In the genomic region with DNA sequence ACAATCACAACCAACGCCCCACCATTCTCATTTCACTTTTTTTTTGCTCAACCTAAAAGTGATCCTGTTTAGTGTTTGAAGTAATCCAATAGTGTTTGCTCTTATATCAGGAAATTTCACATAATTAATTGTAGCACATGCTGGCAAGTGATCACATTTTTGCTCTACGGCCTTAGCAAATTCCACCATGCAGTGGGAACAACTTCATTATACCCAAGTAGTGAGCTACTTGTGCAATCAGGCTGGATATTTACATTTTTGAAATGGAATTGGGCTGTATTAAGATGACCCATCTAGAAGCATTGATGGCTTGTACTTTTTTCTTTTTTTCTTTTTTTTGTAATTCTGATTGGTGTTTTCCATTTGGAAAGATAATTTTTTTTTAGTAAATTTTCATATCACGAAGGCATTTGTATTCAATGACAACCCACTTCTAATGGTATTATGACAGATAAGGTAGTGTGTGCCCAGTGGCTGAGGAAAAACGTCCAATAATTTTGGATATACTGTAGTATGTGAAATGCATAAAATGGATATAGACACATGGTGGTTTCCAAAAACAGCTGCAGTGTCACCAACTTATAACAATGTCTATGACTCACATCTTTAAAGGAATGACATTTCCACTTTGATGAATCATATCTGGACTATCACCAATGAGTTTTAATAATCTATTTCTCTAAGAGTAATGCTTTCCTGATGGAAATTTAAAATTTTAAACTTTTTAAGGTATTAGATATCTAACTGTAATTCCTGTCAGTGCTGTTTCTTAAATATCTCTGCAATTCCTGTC, we compare ENCODE assay signal across 18 cellular contexts.
DNase-seq lines count a peak whose midpoint lies in the region; ATAC-seq and TF ChIP-seq lines count a peak whose summit lies in the region.
"Had no signal": no experiment of that assay in that cellular context is flagged by ENCODE, and none has a peak within 500 bp of the region (broad histone marks: within the 10 kb centered on the region; RNA-seq: fewer than 3 reads in every experiment).

No MANE protein-coding gene starts in this region.

- TF ChIP-seq POLR2A in esophagus squamous epithelium (IDR thresholded peaks at IDR 0.05) = no peak

- intact Hi-C loops in esophagus squamous epithelium (cut with DNase I) = no loop called here
- intact Hi-C loops in psoas muscle (cut with DNase I) = no loop called here

- peaks cover 0 to 8% (median 7%) of the 10 kb centered on the region in 3 donors for H3K4me1 ChIP-seq in esophagus squamous epithelium
- peaks cover 27% of the 10 kb centered on the region for H3K4me1 ChIP-seq in psoas muscle

- H3K36me3 ChIP-seq in esophagus squamous epithelium (no peaks in the 10 kb centered on the region), psoas muscle (ENCODE audit: insufficient read depth in 1 of 2, low read depth in 1 of 2) (no peaks in the 10 kb centered on the region)

- DNase-seq in EL (peak; percentile 66), RPMI7951 (ENCODE audit: low read depth) (peak; percentile 79), esophagus squamous epithelium (lab: John Stamatoyannopoulos, UW) (no peak), psoas muscle (no peak), MV-4-11 (lab: John Stamatoyannopoulos, UW) (no peak), hypothalamus (lab: John Stamatoyannopoulos, UW) (no peak), SHP77 treated with DMSO at 0.1 percent for 48 hours (lab: John Stamatoyannopoulos, UW) (no peak)
- DNase-seq: activated gamma-delta T cell, aorta, C1 segment of cervical spinal cord, DMS153, NCI-H2081 treated with DMSO at 0.1 percent for 48 hours, NCI-H69, nephron progenitor cell, retina, T-cell, testis had no signal

- TF ChIP-seq CTCF in esophagus squamous epithelium (IDR thresholded peaks at IDR 0.05) (no peak), psoas muscle (IDR thresholded peaks at IDR 0.05) (no peak)

- no peak overlapping the region for H3K4me3 ChIP-seq in esophagus squamous epithelium
- H3K4me3 ChIP-seq in psoas muscle = no peak overlapping the region
- H3K4me3 ChIP-seq: testis had no signal

- ATAC-seq in psoas muscle (peak in 2 of 4 donors; percentile 40 to 53), GM18868 (IDR thresholded peaks at IDR 0.05; ENCODE audit: unreplicated experiment) (no peak)
- ATAC-seq: T-cell had no signal

- H3K27ac ChIP-seq in esophagus squamous epithelium (peak overlapping the region in 3 of 4 donors; percentile 10 to 63 (median 50)), psoas muscle (peak overlapping the region; percentile 21)
- H3K27ac ChIP-seq: testis had no signal

- H3K27me3 ChIP-seq in esophagus squamous epithelium (peaks cover 0 to 21% (median 0%) of the 10 kb centered on the region in 4 donors), psoas muscle (ENCODE audit: insufficient read depth in 3 of 3, low read length in 2 of 3) (no peaks in the 10 kb centered on the region)
- H3K27me3 ChIP-seq: testis had no signal

- WGBS in esophagus squamous epithelium, 2 donors = 60 to 73% methylated on average over 4 of the region's 4 CpGs
- 78 to 81% (median 79%) methylated on average over 4 of the region's 4 CpGs for WGBS in psoas muscle, 3 donors

- no peaks in the 10 kb centered on the region for H3K9me3 ChIP-seq in esophagus squamous epithelium
- H3K9me3 ChIP-seq in psoas muscle = no peaks in the 10 kb centered on the region
- H3K9me3 ChIP-seq: testis had no signal

Comparison
In these comparisons a context has a peak if more than half of its experiments do, and no peak if none do; other contexts are left out.
1. DNase-seq: peak in EL (single experiment) and RPMI7951 (single experiment); none in esophagus squamous epithelium (single experiment), psoas muscle (0 of 2), MV-4-11 (single experiment), hypothalamus (0 of 51) and SHP77 treated with DMSO at 0.1 percent for 48 hours (single experiment).